Comparison of ENCODE assay signal across 1 cellular context in the genomic region with DNA sequence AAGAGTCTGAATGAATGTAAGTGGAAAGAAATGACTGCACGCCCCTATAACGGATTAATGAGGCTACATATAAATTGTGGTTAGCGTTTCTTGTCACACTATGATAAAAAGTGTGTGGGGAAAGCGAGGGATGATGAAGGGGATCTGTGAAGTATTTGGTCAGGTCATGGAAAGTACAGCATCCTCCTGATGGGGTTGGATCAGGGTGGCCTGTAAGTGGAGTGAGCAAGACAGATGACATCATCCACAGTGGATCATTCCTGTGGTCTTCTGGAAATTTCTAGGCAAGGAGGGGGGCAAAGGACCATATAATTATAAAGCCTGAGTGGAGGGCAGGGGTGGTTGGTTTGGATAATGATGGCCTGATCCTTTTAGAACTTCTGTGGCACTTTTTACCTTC.
TF ChIP-seq lines count a peak whose summit lies in the region.

No MANE protein-coding gene starts in this region.

TF ChIP-seq in HEK293, 187 proteins besides CTCF, POLR2A, EP300 and RAD21 (continued from another document):
- TF ChIP-seq ZNF174 (tag by site-specific recombination; IDR thresholded peaks at IDR 0.05): no peak
